Comparison of ENCODE assay signal across 1 cellular context in the genomic region with DNA sequence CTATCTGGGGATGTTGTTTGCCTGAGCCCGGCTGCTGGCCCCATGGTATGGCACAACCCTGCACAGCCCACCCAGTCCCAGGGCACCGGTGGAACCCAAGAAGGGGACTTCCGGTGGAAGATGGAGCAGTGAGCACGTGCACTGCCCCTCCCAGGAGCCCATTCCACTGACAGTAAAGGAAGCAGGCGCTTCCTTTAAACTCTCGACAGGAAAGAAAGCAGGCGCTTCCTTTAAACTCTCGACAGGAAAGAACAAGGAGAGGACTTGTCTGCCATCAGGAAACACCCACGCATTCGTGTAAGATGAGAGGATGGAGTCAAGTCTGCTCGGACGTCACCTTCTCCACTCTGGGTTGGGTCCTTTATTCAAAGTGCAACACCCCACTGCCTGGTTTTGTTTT.
A peak's percentile ranks its signal among the peaks of the same experiment; 100 is the strongest.
TF ChIP-seq lines count a peak whose summit lies in the region.

No MANE protein-coding gene starts in this region.

TF ChIP-seq in GM12878, 131 proteins besides CTCF, POLR2A, EP300 and RAD21:
- TF ChIP-seq BHLHE40 (IDR thresholded peaks at IDR 0.05; ENCODE audit: borderline replicate concordance in 1 of 2, low read depth in 2 of 2, low read length in 1 of 2) (peak; percentile 29 to 42; a peak in 2 of 4 replicates), EGR1 (IDR thresholded peaks at IDR 0.05; ENCODE audit: borderline replicate concordance in 1 of 2, low read depth in 2 of 2, low read length in 2 of 2) (peak in 1 of 2 experiments; percentile 81; a peak in 2 of 3 replicates), EED (IDR thresholded peaks at IDR 0.05; ENCODE audit: low read depth) (peak; percentile 55; the same call in 1 of the 2 replicates), NBN (IDR thresholded peaks at IDR 0.05) (no peak)
- TF ChIP-seq, protein P1, sequence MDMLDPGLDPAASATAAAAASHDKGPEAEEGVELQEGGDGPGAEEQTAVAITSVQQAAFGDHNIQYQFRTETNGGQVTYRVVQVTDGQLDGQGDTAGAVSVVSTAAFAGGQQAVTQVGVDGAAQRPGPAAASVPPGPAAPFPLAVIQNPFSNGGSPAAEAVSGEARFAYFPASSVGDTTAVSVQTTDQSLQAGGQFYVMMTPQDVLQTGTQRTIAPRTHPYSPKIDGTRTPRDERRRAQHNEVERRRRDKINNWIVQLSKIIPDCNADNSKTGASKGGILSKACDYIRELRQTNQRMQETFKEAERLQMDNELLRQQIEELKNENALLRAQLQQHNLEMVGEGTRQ (IDR thresholded peaks at IDR 0.05; ENCODE audit: borderline replicate concordance, low read depth, low read length), result no peak
TF ChIP-seq in GM12878: peak in this region for 3.
